In the genomic region with DNA sequence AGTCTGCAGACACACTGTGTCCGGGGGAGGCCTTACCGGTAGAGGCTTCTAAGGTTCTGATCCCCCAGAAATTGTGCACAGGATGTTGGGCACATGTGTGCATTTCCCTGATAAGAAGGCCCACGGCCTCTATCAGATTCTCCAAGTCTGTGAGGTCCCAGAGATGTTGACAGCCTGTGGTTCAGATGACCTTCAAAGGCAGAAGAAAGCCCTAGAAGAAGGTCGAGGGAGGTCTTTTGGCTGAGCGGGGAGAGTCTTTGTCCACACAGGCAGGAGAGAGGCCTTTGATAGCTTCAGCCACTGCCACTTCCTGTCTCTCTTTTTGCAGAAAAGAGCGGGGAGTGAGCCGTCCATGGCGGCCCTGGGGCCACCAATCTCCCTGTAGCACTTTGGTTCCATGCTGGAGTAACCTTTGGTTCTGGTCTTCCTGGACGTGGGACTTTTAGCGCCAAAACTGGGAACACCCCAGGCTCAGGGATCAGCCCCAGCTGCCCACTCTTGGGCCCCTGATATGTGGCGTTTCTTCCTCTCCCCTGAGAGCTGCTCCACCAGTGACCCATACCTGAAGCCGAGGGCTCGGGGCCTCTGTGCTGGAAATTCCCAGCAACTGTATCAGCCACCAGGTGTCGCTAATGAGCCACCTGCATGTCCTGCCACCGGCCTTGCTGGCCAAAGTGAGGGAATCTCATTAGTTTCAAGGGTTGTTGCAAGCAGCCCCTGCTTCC, we compare ENCODE assay signal across 1 cellular context.
TF ChIP-seq lines count a peak whose summit lies in the region.

No MANE protein-coding gene starts in this region.

TF ChIP-seq in K562, 482 proteins besides CTCF, POLR2A, EP300 and RAD21 (continued from another document and continues in another):
- no peak for TF ChIP-seq E2F5 (CRISPR knock-in tag; IDR thresholded peaks at IDR 0.05)
- no peak for TF ChIP-seq ZNF354B (CRISPR knock-in tag; IDR thresholded peaks at IDR 0.05)
- peak; percentile 76 for TF ChIP-seq RB1 (IDR thresholded peaks at IDR 0.05; ENCODE audit: low read depth)
- 0 out of 2 replicates have a peak, but pooled peaks have one; percentile 38 for TF ChIP-seq SMARCA5 (IDR thresholded peaks at IDR 0.05)
- peak; percentile 76 for TF ChIP-seq MTA1 (IDR thresholded peaks at IDR 0.05; ENCODE audit: borderline replicate concordance)
- peak in 1 of 2 experiments; percentile 36; a peak in 1 of 4 replicates for TF ChIP-seq FOXA3 (CRISPR knock-in tag; conservative IDR thresholded peaks at IDR 0.05 in 1 of 2, IDR thresholded peaks at IDR 0.05 in 1 of 2)
- TF ChIP-seq DNMT1 (IDR thresholded peaks at IDR 0.05), result no peak
- no peak for TF ChIP-seq BDP1 (IDR thresholded peaks at IDR 0.05; ENCODE audit: insufficient read depth, insufficient read length)
- no peak for TF ChIP-seq WHSC1 (IDR thresholded peaks at IDR 0.05; ENCODE audit: low read length)
- no peak for TF ChIP-seq ZNF551 (CRISPR knock-in tag; IDR thresholded peaks at IDR 0.05)
- TF ChIP-seq, protein P1, sequence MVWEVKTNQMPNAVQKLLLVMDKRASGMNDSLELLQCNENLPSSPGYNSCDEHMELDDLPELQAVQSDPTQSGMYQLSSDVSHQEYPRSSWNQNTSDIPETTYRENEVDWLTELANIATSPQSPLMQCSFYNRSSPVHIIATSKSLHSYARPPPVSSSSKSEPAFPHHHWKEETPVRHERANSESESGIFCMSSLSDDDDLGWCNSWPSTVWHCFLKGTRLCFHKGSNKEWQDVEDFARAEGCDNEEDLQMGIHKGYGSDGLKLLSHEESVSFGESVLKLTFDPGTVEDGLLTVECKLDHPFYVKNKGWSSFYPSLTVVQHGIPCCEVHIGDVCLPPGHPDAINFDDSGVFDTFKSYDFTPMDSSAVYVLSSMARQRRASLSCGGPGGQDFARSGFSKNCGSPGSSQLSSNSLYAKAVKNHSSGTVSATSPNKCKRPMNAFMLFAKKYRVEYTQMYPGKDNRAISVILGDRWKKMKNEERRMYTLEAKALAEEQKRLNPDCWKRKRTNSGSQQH (CRISPR knock-in tag; IDR thresholded peaks at IDR 0.05), result no peak
- TF ChIP-seq, protein P2, sequence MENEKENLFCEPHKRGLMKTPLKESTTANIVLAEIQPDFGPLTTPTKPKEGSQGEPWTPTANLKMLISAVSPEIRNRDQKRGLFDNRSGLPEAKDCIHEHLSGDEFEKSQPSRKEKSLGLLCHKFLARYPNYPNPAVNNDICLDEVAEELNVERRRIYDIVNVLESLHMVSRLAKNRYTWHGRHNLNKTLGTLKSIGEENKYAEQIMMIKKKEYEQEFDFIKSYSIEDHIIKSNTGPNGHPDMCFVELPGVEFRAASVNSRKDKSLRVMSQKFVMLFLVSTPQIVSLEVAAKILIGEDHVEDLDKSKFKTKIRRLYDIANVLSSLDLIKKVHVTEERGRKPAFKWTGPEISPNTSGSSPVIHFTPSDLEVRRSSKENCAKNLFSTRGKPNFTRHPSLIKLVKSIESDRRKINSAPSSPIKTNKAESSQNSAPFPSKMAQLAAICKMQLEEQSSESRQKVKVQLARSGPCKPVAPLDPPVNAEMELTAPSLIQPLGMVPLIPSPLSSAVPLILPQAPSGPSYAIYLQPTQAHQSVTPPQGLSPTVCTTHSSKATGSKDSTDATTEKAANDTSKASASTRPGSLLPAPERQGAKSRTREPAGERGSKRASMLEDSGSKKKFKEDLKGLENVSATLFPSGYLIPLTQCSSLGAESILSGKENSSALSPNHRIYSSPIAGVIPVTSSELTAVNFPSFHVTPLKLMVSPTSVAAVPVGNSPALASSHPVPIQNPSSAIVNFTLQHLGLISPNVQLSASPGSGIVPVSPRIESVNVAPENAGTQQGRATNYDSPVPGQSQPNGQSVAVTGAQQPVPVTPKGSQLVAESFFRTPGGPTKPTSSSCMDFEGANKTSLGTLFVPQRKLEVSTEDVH (IDR thresholded peaks at IDR 0.05; ENCODE audit: low read depth, partially characterized antibody), result no peak
- TF ChIP-seq BRF1 (IDR thresholded peaks at IDR 0.05; ENCODE audit: borderline replicate concordance, extremely low read depth, insufficient read length), result no peak
- no peak for TF ChIP-seq STAG1 (CRISPR knock-in tag; IDR thresholded peaks at IDR 0.05; ENCODE audit: borderline replicate concordance)
- TF ChIP-seq ZNF134 (CRISPR knock-in tag; conservative IDR thresholded peaks at IDR 0.05), result no peak
- TF ChIP-seq XRCC4 (IDR thresholded peaks at IDR 0.05; ENCODE audit: extremely low read depth, insufficient read depth, insufficient read length), result no peak
- no peak for TF ChIP-seq ZNF77 (CRISPR knock-in tag; IDR thresholded peaks at IDR 0.05)
- peak; percentile 85; the same call in 1 of the 2 replicates for TF ChIP-seq GATAD2A (IDR thresholded peaks at IDR 0.05)
- peak; percentile 72 for TF ChIP-seq ELF1 (tag; IDR thresholded peaks at IDR 0.05)
- no peak for TF ChIP-seq ZNF23 (CRISPR knock-in tag; IDR thresholded peaks at IDR 0.05)
- TF ChIP-seq ZNF75A (CRISPR knock-in tag; IDR thresholded peaks at IDR 0.05), result 0 out of 2 replicates have a peak, but pooled peaks have one; percentile 62
- peak; percentile 84 for TF ChIP-seq ZNF644 (tag; IDR thresholded peaks at IDR 0.05; ENCODE audit: low read depth)
- no peak for TF ChIP-seq BMI1 (IDR thresholded peaks at IDR 0.05; ENCODE audit: low read length)
- 0 out of 2 replicates have a peak, but pooled peaks have one; percentile 66 for TF ChIP-seq NFRKB (IDR thresholded peaks at IDR 0.05; ENCODE audit: low read depth)
- TF ChIP-seq CBX1 (IDR thresholded peaks at IDR 0.05; ENCODE audit: low read depth), result 0 out of 2 replicates have a peak, but pooled peaks have one; percentile 5
- TF ChIP-seq, protein P3, sequence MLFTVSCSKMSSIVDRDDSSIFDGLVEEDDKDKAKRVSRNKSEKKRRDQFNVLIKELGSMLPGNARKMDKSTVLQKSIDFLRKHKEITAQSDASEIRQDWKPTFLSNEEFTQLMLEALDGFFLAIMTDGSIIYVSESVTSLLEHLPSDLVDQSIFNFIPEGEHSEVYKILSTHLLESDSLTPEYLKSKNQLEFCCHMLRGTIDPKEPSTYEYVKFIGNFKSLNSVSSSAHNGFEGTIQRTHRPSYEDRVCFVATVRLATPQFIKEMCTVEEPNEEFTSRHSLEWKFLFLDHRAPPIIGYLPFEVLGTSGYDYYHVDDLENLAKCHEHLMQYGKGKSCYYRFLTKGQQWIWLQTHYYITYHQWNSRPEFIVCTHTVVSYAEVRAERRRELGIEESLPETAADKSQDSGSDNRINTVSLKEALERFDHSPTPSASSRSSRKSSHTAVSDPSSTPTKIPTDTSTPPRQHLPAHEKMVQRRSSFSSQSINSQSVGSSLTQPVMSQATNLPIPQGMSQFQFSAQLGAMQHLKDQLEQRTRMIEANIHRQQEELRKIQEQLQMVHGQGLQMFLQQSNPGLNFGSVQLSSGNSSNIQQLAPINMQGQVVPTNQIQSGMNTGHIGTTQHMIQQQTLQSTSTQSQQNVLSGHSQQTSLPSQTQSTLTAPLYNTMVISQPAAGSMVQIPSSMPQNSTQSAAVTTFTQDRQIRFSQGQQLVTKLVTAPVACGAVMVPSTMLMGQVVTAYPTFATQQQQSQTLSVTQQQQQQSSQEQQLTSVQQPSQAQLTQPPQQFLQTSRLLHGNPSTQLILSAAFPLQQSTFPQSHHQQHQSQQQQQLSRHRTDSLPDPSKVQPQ (CRISPR knock-in tag; IDR thresholded peaks at IDR 0.05; ENCODE audit: borderline replicate concordance), result 0 out of 2 replicates have a peak, but pooled peaks have one; percentile 18
- TF ChIP-seq SPI1 (IDR thresholded peaks at IDR 0.05; ENCODE audit: borderline replicate concordance, low read depth, low read length), result peak; percentile 68; the same call in 1 of the 2 replicates
- TF ChIP-seq, protein P4, sequence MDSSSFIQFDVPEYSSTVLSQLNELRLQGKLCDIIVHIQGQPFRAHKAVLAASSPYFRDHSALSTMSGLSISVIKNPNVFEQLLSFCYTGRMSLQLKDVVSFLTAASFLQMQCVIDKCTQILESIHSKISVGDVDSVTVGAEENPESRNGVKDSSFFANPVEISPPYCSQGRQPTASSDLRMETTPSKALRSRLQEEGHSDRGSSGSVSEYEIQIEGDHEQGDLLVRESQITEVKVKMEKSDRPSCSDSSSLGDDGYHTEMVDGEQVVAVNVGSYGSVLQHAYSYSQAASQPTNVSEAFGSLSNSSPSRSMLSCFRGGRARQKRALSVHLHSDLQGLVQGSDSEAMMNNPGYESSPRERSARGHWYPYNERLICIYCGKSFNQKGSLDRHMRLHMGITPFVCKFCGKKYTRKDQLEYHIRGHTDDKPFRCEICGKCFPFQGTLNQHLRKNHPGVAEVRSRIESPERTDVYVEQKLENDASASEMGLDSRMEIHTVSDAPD (CRISPR knock-in tag; IDR thresholded peaks at IDR 0.05), result no peak
- TF ChIP-seq TOE1 (IDR thresholded peaks at IDR 0.05; ENCODE audit: borderline replicate concordance), result no peak; the same call in 1 of the 2 replicates
- TF ChIP-seq TOE1 (CRISPR knock-in tag; IDR thresholded peaks at IDR 0.05; ENCODE audit: borderline replicate concordance, low read depth), result no peak
- no peak for TF ChIP-seq ATF6 (CRISPR knock-in tag; IDR thresholded peaks at IDR 0.05)
- TF ChIP-seq, protein P5, sequence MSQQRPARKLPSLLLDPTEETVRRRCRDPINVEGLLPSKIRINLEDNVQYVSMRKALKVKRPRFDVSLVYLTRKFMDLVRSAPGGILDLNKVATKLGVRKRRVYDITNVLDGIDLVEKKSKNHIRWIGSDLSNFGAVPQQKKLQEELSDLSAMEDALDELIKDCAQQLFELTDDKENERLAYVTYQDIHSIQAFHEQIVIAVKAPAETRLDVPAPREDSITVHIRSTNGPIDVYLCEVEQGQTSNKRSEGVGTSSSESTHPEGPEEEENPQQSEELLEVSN (IDR thresholded peaks at IDR 0.05; ENCODE audit: borderline replicate concordance in 1 of 2, extremely low read depth in 1 of 2, insufficient read depth in 1 of 2, insufficient read length in 1 of 2, low read depth in 1 of 2, low read length in 1 of 2, poor library complexity in 1 of 2, severe bottlenecking in 1 of 2), result no peak
- TF ChIP-seq ESRRB (CRISPR knock-in tag; IDR thresholded peaks at IDR 0.05; ENCODE audit: borderline replicate concordance), result no peak
- TF ChIP-seq RFX5 (IDR thresholded peaks at IDR 0.05; ENCODE audit: low read depth, low read length), result no peak
- no peak for TF ChIP-seq ATF1 (CRISPR knock-in tag; IDR thresholded peaks at IDR 0.05)
- TF ChIP-seq ATF1 (tag; IDR thresholded peaks at IDR 0.05), result no peak; the same call in 1 of the 2 replicates
- TF ChIP-seq, protein P6, sequence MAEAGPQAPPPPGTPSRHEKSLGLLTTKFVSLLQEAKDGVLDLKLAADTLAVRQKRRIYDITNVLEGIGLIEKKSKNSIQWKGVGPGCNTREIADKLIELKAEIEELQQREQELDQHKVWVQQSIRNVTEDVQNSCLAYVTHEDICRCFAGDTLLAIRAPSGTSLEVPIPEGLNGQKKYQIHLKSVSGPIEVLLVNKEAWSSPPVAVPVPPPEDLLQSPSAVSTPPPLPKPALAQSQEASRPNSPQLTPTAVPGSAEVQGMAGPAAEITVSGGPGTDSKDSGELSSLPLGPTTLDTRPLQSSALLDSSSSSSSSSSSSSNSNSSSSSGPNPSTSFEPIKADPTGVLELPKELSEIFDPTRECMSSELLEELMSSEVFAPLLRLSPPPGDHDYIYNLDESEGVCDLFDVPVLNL (CRISPR knock-in tag; IDR thresholded peaks at IDR 0.05; ENCODE audit: low read depth), result no peak
- TF ChIP-seq U2AF1 (optimal IDR thresholded peaks at IDR 0.05; ENCODE audit: low read depth, low read length), result no peak
- TF ChIP-seq CREB5 (CRISPR knock-in tag; IDR thresholded peaks at IDR 0.05), result no peak
- TF ChIP-seq NFATC3 (IDR thresholded peaks at IDR 0.05), result no peak; the same call in 1 of the 2 replicates
- no peak for TF ChIP-seq NCOA4 (IDR thresholded peaks at IDR 0.05; ENCODE audit: partially characterized antibody)
- TF ChIP-seq COPS2 (conservative IDR thresholded peaks at IDR 0.05), result no peak
- no peak for TF ChIP-seq HSF4 (CRISPR knock-in tag; IDR thresholded peaks at IDR 0.05; ENCODE audit: borderline replicate concordance)
- no peak for TF ChIP-seq ZNF79 (CRISPR knock-in tag; IDR thresholded peaks at IDR 0.05; ENCODE audit: low read depth)
- TF ChIP-seq, protein P7, sequence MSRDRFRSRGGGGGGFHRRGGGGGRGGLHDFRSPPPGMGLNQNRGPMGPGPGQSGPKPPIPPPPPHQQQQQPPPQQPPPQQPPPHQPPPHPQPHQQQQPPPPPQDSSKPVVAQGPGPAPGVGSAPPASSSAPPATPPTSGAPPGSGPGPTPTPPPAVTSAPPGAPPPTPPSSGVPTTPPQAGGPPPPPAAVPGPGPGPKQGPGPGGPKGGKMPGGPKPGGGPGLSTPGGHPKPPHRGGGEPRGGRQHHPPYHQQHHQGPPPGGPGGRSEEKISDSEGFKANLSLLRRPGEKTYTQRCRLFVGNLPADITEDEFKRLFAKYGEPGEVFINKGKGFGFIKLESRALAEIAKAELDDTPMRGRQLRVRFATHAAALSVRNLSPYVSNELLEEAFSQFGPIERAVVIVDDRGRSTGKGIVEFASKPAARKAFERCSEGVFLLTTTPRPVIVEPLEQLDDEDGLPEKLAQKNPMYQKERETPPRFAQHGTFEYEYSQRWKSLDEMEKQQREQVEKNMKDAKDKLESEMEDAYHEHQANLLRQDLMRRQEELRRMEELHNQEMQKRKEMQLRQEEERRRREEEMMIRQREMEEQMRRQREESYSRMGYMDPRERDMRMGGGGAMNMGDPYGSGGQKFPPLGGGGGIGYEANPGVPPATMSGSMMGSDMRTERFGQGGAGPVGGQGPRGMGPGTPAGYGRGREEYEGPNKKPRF (IDR thresholded peaks at IDR 0.05; ENCODE audit: low read depth, low read length), result no peak
